In genomic region chr9:137168907-137169763, GRCh38 we compare ENCODE assay signal across 1 cellular context.
A peak's percentile ranks its signal among the peaks of the same experiment; 100 is the strongest.
TF ChIP-seq lines count a peak whose summit lies in the region.

No MANE protein-coding gene starts in this region.

TF ChIP-seq in HepG2, 621 proteins besides CTCF, POLR2A, EP300 and RAD21 (continued from another document and continues in another):
- TF ChIP-seq ZHX2 (IDR thresholded peaks at IDR 0.05; ENCODE audit: low read depth) (no peak), ZHX2 (CRISPR knock-in tag; IDR thresholded peaks at IDR 0.05; ENCODE audit: borderline replicate concordance) (no peak), HNRNPLL (IDR thresholded peaks at IDR 0.05; ENCODE audit: low read depth, low read length, poor library complexity, severe bottlenecking) (peak; percentile 85), ZBTB14 (CRISPR knock-in tag; IDR thresholded peaks at IDR 0.05) (peak; percentile 90), MZF1 (CRISPR knock-in tag; IDR thresholded peaks at IDR 0.05; ENCODE audit: borderline replicate concordance) (no peak), MTA1 (CRISPR knock-in tag; IDR thresholded peaks at IDR 0.05; ENCODE audit: borderline replicate concordance) (peak; percentile 77; the same call in 1 of the 2 replicates), CSRNP2 (CRISPR knock-in tag; conservative IDR thresholded peaks at IDR 0.05; ENCODE audit: low read depth) (no peak), HHEX (CRISPR knock-in tag; IDR thresholded peaks at IDR 0.05) (no peak), NKX3-1 (CRISPR knock-in tag; IDR thresholded peaks at IDR 0.05) (peak; percentile 44; the same call in 1 of the 2 replicates), NFE2L1 (CRISPR knock-in tag; IDR thresholded peaks at IDR 0.05; ENCODE audit: borderline replicate concordance) (no peak), TFDP2 (CRISPR knock-in tag; IDR thresholded peaks at IDR 0.05) (peak; percentile 56; the same call in 1 of the 2 replicates), MAFK (conservative IDR thresholded peaks at IDR 0.05 in 1 of 2, IDR thresholded peaks at IDR 0.05 in 1 of 2; ENCODE audit: low read length in 2 of 2) (no peak), MAF1 (CRISPR knock-in tag; IDR thresholded peaks at IDR 0.05; ENCODE audit: borderline replicate concordance) (no peak), KLF11 (CRISPR knock-in tag; IDR thresholded peaks at IDR 0.05) (no peak), CAMTA2 (CRISPR knock-in tag; IDR thresholded peaks at IDR 0.05; ENCODE audit: borderline replicate concordance) (peak; percentile 16; the same call in 1 of the 2 replicates), KAT8 (CRISPR knock-in tag; IDR thresholded peaks at IDR 0.05) (no peak), ZNF362 (CRISPR knock-in tag; IDR thresholded peaks at IDR 0.05; ENCODE audit: borderline replicate concordance) (no peak), RAD51 (IDR thresholded peaks at IDR 0.05; ENCODE audit: borderline replicate concordance) (no peak), ZBTB25 (CRISPR knock-in tag; IDR thresholded peaks at IDR 0.05) (no peak), SOX13 (IDR thresholded peaks at IDR 0.05) (no peak), SOX13 (CRISPR knock-in tag; conservative IDR thresholded peaks at IDR 0.05 in 1 of 2, IDR thresholded peaks at IDR 0.05 in 1 of 2) (no peak), HDAC6 (IDR thresholded peaks at IDR 0.05; ENCODE audit: low read depth, low read length) (0 out of 2 replicates have a peak, but pooled peaks have one; percentile 75), HMGA1 (CRISPR knock-in tag; conservative IDR thresholded peaks at IDR 0.05) (no peak), ZNF891 (CRISPR knock-in tag; IDR thresholded peaks at IDR 0.05) (no peak), EZH2 (conservative IDR thresholded peaks at IDR 0.05; ENCODE audit: low read depth, low read length) (0 out of 2 replicates have a peak, but pooled peaks have one; percentile 77), KLF13 (CRISPR knock-in tag; IDR thresholded peaks at IDR 0.05) (no peak), ZNF232 (CRISPR knock-in tag; IDR thresholded peaks at IDR 0.05; ENCODE audit: borderline replicate concordance) (no peak), ZNF570 (CRISPR knock-in tag; IDR thresholded peaks at IDR 0.05; ENCODE audit: borderline replicate concordance) (no peak), ZSCAN29 (CRISPR knock-in tag; conservative IDR thresholded peaks at IDR 0.05) (no peak), CENPT (CRISPR knock-in tag; IDR thresholded peaks at IDR 0.05; ENCODE audit: low read depth) (no peak), ZNF552 (CRISPR knock-in tag; IDR thresholded peaks at IDR 0.05; ENCODE audit: borderline replicate concordance) (0 out of 2 replicates have a peak, but pooled peaks have one; percentile 72), KDM5B (CRISPR knock-in tag; IDR thresholded peaks at IDR 0.05; ENCODE audit: borderline replicate concordance) (peak; percentile 23; the same call in 1 of the 2 replicates), FIP1L1 (IDR thresholded peaks at IDR 0.05; ENCODE audit: borderline replicate concordance, insufficient read depth, low read depth, low read length) (no peak)
- TF ChIP-seq, protein P1, sequence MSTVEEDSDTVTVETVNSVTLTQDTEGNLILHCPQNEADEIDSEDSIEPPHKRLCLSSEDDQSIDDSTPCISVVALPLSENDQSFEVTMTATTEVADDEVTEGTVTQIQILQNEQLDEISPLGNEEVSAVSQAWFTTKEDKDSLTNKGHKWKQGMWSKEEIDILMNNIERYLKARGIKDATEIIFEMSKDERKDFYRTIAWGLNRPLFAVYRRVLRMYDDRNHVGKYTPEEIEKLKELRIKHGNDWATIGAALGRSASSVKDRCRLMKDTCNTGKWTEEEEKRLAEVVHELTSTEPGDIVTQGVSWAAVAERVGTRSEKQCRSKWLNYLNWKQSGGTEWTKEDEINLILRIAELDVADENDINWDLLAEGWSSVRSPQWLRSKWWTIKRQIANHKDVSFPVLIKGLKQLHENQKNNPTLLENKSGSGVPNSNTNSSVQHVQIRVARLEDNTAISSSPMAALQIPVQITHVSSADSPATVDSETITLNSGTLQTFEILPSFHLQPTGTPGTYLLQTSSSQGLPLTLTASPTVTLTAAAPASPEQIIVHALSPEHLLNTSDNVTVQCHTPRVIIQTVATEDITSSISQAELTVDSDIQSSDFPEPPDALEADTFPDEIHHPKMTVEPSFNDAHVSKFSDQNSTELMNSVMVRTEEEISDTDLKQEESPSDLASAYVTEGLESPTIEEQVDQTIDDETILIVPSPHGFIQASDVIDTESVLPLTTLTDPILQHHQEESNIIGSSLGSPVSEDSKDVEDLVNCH (CRISPR knock-in tag; IDR thresholded peaks at IDR 0.05) = no peak
- TF ChIP-seq, protein P2, sequence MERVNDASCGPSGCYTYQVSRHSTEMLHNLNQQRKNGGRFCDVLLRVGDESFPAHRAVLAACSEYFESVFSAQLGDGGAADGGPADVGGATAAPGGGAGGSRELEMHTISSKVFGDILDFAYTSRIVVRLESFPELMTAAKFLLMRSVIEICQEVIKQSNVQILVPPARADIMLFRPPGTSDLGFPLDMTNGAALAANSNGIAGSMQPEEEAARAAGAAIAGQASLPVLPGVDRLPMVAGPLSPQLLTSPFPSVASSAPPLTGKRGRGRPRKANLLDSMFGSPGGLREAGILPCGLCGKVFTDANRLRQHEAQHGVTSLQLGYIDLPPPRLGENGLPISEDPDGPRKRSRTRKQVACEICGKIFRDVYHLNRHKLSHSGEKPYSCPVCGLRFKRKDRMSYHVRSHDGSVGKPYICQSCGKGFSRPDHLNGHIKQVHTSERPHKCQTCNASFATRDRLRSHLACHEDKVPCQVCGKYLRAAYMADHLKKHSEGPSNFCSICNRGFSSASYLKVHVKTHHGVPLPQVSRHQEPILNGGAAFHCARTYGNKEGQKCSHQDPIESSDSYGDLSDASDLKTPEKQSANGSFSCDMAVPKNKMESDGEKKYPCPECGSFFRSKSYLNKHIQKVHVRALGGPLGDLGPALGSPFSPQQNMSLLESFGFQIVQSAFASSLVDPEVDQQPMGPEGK (CRISPR knock-in tag; IDR thresholded peaks at IDR 0.05) = no peak
- TF ChIP-seq, protein P3, sequence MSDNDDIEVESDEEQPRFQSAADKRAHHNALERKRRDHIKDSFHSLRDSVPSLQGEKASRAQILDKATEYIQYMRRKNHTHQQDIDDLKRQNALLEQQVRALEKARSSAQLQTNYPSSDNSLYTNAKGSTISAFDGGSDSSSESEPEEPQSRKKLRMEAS (IDR thresholded peaks at IDR 0.05) = peak; percentile 46; the same call in 1 of the 2 replicates
- TF ChIP-seq, protein P4, sequence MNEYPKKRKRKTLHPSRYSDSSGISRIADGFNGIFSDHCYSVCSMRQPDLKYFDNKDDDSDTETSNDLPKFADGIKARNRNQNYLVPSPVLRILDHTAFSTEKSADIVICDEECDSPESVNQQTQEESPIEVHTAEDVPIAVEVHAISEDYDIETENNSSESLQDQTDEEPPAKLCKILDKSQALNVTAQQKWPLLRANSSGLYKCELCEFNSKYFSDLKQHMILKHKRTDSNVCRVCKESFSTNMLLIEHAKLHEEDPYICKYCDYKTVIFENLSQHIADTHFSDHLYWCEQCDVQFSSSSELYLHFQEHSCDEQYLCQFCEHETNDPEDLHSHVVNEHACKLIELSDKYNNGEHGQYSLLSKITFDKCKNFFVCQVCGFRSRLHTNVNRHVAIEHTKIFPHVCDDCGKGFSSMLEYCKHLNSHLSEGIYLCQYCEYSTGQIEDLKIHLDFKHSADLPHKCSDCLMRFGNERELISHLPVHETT (CRISPR knock-in tag; conservative IDR thresholded peaks at IDR 0.05) = no peak
- TF ChIP-seq, protein P5, sequence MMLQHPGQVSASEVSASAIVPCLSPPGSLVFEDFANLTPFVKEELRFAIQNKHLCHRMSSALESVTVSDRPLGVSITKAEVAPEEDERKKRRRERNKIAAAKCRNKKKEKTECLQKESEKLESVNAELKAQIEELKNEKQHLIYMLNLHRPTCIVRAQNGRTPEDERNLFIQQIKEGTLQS (CRISPR knock-in tag; IDR thresholded peaks at IDR 0.05) = no peak
- TF ChIP-seq, protein P6, sequence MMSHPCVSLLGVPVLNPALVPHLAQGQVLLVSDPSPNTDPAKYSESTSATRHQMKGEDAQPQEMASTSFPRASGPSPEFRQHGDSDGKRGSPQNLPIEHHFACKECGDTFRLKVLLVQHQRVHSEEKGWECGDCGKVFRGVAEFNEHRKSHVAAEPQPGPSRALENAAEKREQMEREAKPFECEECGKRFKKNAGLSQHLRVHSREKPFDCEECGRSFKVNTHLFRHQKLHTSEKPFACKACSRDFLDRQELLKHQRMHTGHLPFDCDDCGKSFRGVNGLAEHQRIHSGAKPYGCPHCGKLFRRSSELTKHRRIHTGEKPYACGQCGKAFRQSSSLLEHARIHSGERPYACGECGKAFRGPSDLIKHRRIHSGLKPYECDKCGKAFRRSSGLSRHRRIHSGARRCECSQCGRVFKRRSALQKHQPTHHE (CRISPR knock-in tag; IDR thresholded peaks at IDR 0.05; ENCODE audit: borderline replicate concordance) = 0 out of 2 replicates have a peak, but pooled peaks have one; percentile 16
